ENCODE assay signal across 31 cellular contexts in the genomic region with DNA sequence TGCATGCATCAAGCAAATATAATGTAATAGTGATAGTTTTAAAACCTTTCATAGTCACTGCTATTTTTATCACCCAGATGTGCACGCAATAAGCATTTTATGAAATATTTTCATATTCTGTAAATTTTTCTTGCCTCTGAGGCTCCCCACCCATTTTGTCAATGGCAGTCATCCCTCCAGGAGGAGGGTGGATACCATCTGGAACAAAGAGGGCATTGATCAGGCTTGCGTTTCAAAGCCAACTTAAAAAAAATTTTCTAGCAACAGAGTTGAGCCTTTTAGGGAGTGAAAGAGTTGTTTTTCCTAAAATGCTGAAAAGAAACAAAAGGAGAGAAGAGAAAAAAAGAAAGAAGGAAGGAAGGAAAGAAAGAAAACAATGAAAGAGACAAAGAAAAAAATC.
"Had no signal": no experiment of that assay in that cellular context is flagged by ENCODE, and none has a peak within 500 bp of the region (broad histone marks: within the 10 kb centered on the region; RNA-seq: fewer than 3 reads in every experiment).

No MANE protein-coding gene starts in this region.

- DNase-seq: activated CD4-positive, alpha-beta memory T cell treated with anti-CD3 and anti-CD28 coated beads, Interleukin-2, amount 10 ng/mL, durations not matched to agents 7 days and 5 days; activated CD4-positive, alpha-beta T cell treated with anti-CD3 and anti-CD28 coated beads, Interleukin-2, amount 10 ng/mL, durations not matched to agents 24 days and 14 days; activated CD8-positive, alpha-beta memory T cell treated with anti-CD3 and anti-CD28 coated beads, Interleukin-2, amount 10 ng/mL, durations not matched to agents 7 days and 5 days; activated naive CD4-positive, alpha-beta T cell; activated T-cell treated with anti-CD3 and anti-CD28 coated beads, Interleukin-2, amount 50 U/mL, for 48 hours; cerebellar nuclear complex; colonic mucosa; effector CD8-positive, alpha-beta T cell; esophagus squamous epithelium; head of caudate nucleus; hypothalamus; immature natural killer cell; lower lobe of right lung; mesendoderm; natural killer cell; pancreas; psoas muscle; stimulated activated CD4-positive, alpha-beta T cell treated with anti-CD3 and anti-CD28 coated beads, Interleukin-15, amount 100 ng/mL, for 24 hours; stimulated activated CD4-positive, alpha-beta T cell treated with anti-CD3 and anti-CD28 coated beads, Interleukin-2, amount 100 ng/mL, for 24 hours; stimulated activated naive B cell treated with anti-CD40 and anti-IgM and Interleukin-4, amounts not matched to agents 10 μg/mL and 1 μg/mL and 100 μg/mL, for 72 hours; stomach; T-helper 17 cell; T1000; thyroid gland; upper lobe of left lung; WERI-Rb-1 had no signal

- H3K4me3 ChIP-seq: colonic mucosa, esophagus squamous epithelium, lower lobe of right lung, pancreas, psoas muscle, stomach, thyroid gland, upper lobe of left lung, vagina had no signal

- H3K36me3 ChIP-seq: colonic mucosa, esophagus squamous epithelium, lower lobe of right lung, pancreas, stomach, thyroid gland, upper lobe of left lung, vagina, WERI-Rb-1 had no signal

- H3K27ac ChIP-seq: colonic mucosa, epithelial cell of prostate, esophagus squamous epithelium, lower lobe of right lung, pancreas, psoas muscle, stomach, thyroid gland, upper lobe of left lung, vagina, WERI-Rb-1 had no signal

- H3K4me3 Mint-ChIP-seq: activated CD4-positive, alpha-beta memory T cell treated with anti-CD3 and anti-CD28 coated beads, Interleukin-2, amount 10 ng/mL, durations not matched to agents 7 days and 5 days; activated CD4-positive, alpha-beta T cell treated with anti-CD3 and anti-CD28 coated beads, Interleukin-2, amount 10 ng/mL, durations not matched to agents 24 days and 14 days; activated CD8-positive, alpha-beta memory T cell treated with anti-CD3 and anti-CD28 coated beads, Interleukin-2, amount 10 ng/mL, durations not matched to agents 7 days and 5 days; immature natural killer cell; natural killer cell; stimulated activated naive B cell treated with anti-CD40 and anti-IgM and Interleukin-4, amounts not matched to agents 10 μg/mL and 1 μg/mL and 100 μg/mL, for 72 hours; T-helper 17 cell had no signal

- H3K9me3 Mint-ChIP-seq: activated CD4-positive, alpha-beta memory T cell treated with anti-CD3 and anti-CD28 coated beads, Interleukin-2, amount 10 ng/mL, durations not matched to agents 7 days and 5 days; activated CD4-positive, alpha-beta T cell treated with anti-CD3 and anti-CD28 coated beads, Interleukin-2, amount 10 ng/mL, durations not matched to agents 24 days and 14 days; natural killer cell; stimulated activated naive B cell treated with anti-CD40 and anti-IgM and Interleukin-4, amounts not matched to agents 10 μg/mL and 1 μg/mL and 100 μg/mL, for 72 hours had no signal

- H3K4me1 Mint-ChIP-seq: activated CD4-positive, alpha-beta memory T cell treated with anti-CD3 and anti-CD28 coated beads, Interleukin-2, amount 10 ng/mL, durations not matched to agents 7 days and 5 days; activated CD8-positive, alpha-beta memory T cell treated with anti-CD3 and anti-CD28 coated beads, Interleukin-2, amount 10 ng/mL, durations not matched to agents 7 days and 5 days; immature natural killer cell; natural killer cell; stimulated activated naive B cell treated with anti-CD40 and anti-IgM and Interleukin-4, amounts not matched to agents 10 μg/mL and 1 μg/mL and 100 μg/mL, for 72 hours had no signal

- H3K4me1 ChIP-seq: colonic mucosa, esophagus squamous epithelium, lower lobe of right lung, pancreas, psoas muscle, thyroid gland, upper lobe of left lung, vagina had no signal

- H3K9me3 ChIP-seq: colonic mucosa, esophagus squamous epithelium, lower lobe of right lung, pancreas, psoas muscle, stomach, thyroid gland, upper lobe of left lung, vagina had no signal

- H3K27ac Mint-ChIP-seq: activated CD4-positive, alpha-beta memory T cell treated with anti-CD3 and anti-CD28 coated beads, Interleukin-2, amount 10 ng/mL, durations not matched to agents 7 days and 5 days; activated CD4-positive, alpha-beta T cell treated with anti-CD3 and anti-CD28 coated beads, Interleukin-2, amount 10 ng/mL, durations not matched to agents 24 days and 14 days; activated CD8-positive, alpha-beta memory T cell treated with anti-CD3 and anti-CD28 coated beads, Interleukin-2, amount 10 ng/mL, durations not matched to agents 7 days and 5 days; activated naive CD4-positive, alpha-beta T cell treated with anti-CD3 and anti-CD28 coated beads, Interleukin-2, amount 50 U/mL, for 72 hours; immature natural killer cell; natural killer cell; stimulated activated naive B cell treated with anti-CD40 and anti-IgM and Interleukin-4, amounts not matched to agents 10 μg/mL and 1 μg/mL and 100 μg/mL, for 72 hours; T-helper 17 cell had no signal

- H3K36me3 Mint-ChIP-seq: activated CD8-positive, alpha-beta memory T cell treated with anti-CD3 and anti-CD28 coated beads, Interleukin-2, amount 10 ng/mL, durations not matched to agents 7 days and 5 days; activated naive CD4-positive, alpha-beta T cell treated with anti-CD3 and anti-CD28 coated beads, Interleukin-2, amount 50 U/mL, for 72 hours; natural killer cell; stimulated activated naive B cell treated with anti-CD40 and anti-IgM and Interleukin-4, amounts not matched to agents 10 μg/mL and 1 μg/mL and 100 μg/mL, for 72 hours had no signal

- ATAC-seq: activated CD4-positive, CD25-positive, alpha-beta regulatory T cell treated with anti-CD3 and anti-CD28 coated beads, Interleukin-2, amount 50 U/mL, for 24 hours; activated CD8-positive, alpha-beta memory T cell treated with anti-CD3 and anti-CD28 coated beads, Interleukin-2, amount 10 ng/mL, durations not matched to agents 7 days and 5 days; activated naive CD4-positive, alpha-beta T cell treated with anti-CD3 and anti-CD28 coated beads, Interleukin-2, amount 50 U/mL, for 72 hours; left lobe of liver; lower lobe of right lung; natural killer cell; pancreas; psoas muscle; stimulated activated naive B cell treated with anti-CD40 and anti-IgM and Interleukin-4, amounts not matched to agents 10 μg/mL and 1 μg/mL and 100 μg/mL, for 72 hours; T-helper 17 cell had no signal

- H3K27me3 Mint-ChIP-seq: activated CD4-positive, alpha-beta memory T cell treated with anti-CD3 and anti-CD28 coated beads, Interleukin-2, amount 10 ng/mL, durations not matched to agents 7 days and 5 days; activated CD8-positive, alpha-beta memory T cell treated with anti-CD3 and anti-CD28 coated beads, Interleukin-2, amount 10 ng/mL, durations not matched to agents 7 days and 5 days; T-helper 17 cell had no signal

- H3K27me3 ChIP-seq: colonic mucosa, esophagus squamous epithelium, pancreas, stomach, thyroid gland, upper lobe of left lung, vagina had no signal
